1 cellular context compared by ENCODE assay signal in the genomic region with DNA sequence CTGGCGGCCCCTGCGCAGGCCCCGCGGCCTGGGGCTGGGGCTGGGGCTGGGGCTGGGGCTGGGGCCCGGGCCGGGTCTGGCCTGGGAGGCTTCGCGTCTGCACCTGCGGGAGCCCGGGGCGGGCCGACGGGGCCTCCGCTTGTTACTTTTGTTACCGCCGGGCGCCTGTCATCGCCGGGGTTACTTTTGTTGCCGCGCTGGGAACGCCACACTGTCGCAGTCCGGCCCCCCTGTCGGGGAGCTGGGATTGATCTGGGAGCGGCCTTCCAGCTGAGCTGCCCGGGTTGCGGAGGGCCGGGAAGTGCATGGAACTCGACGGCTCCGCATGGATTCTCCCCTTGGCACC.
TF ChIP-seq lines count a peak whose summit lies in the region.

No MANE protein-coding gene starts in this region.

TF ChIP-seq in K562, 482 proteins besides CTCF, POLR2A, EP300 and RAD21:
- TF ChIP-seq MAZ (CRISPR knock-in tag; conservative IDR thresholded peaks at IDR 0.05 in 1 of 2, IDR thresholded peaks at IDR 0.05 in 1 of 2) = peak in 1 of 2 experiments; percentile 36; a peak in 1 of 4 replicates
- peak; percentile 30; the same call in 1 of the 2 replicates for TF ChIP-seq ZFX (CRISPR knock-in tag; IDR thresholded peaks at IDR 0.05)
- 0 out of 4 replicates have a peak, but pooled peaks of 1 of the 2 experiments have one; percentile 38 for TF ChIP-seq UBTF (IDR thresholded peaks at IDR 0.05; ENCODE audit: borderline replicate concordance in 1 of 2, low read depth in 2 of 2, low read length in 2 of 2)
- TF ChIP-seq ZNF133 (CRISPR knock-in tag; IDR thresholded peaks at IDR 0.05) = no peak
- TF ChIP-seq CHD1 (IDR thresholded peaks at IDR 0.05; ENCODE audit: low read length) = peak; percentile 20
- no peak for TF ChIP-seq ILF3 (IDR thresholded peaks at IDR 0.05; ENCODE audit: borderline replicate concordance)
- TF ChIP-seq TFAP4 (CRISPR knock-in tag; IDR thresholded peaks at IDR 0.05; ENCODE audit: borderline replicate concordance) = peak; percentile 55; the same call in 1 of the 2 replicates
- no peak for TF ChIP-seq WHSC1 (IDR thresholded peaks at IDR 0.05; ENCODE audit: low read length)
- peak; percentile 54; the same call in 1 of the 2 replicates for TF ChIP-seq RBFOX2 (IDR thresholded peaks at IDR 0.05; ENCODE audit: low read depth, low read length)
- TF ChIP-seq SIN3A (IDR thresholded peaks at IDR 0.05; ENCODE audit: borderline replicate concordance in 2 of 2, control insufficient read depth in 1 of 2, low read depth in 2 of 2, low read length in 2 of 2) = 0 out of 4 replicates have a peak, but pooled peaks of 1 of the 2 experiments have one; percentile 34
- TF ChIP-seq FIP1L1 (IDR thresholded peaks at IDR 0.05; ENCODE audit: low read depth, low read length, poor library complexity, severe bottlenecking) = peak; percentile 20
- TF ChIP-seq MYNN (IDR thresholded peaks at IDR 0.05) = no peak
- no peak for TF ChIP-seq MYNN (CRISPR knock-in tag; IDR thresholded peaks at IDR 0.05)
TF ChIP-seq in K562: peak in this region for 8.
